23 cellular contexts compared by ENCODE assay signal in the genomic region with DNA sequence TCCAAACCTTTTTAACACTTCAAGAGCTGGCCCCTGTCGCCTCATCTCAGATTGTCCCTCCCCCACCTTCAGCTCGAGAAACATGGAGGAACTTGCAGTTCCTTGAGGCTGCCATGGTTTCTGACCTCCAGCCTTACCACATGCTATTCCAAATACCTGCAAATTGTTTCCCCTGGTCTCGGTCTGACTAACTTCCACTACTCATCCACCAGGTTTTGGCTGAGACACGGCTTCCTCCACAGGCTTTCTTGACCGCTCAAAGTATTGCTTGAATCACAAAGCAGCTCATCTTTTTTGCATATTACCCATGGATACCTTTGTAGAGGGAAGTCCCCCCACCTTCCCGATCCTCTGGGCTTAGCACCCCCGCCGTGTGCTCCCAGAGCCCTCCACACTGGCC. TPM values are rescaled to one million over a fixed set of nuclear protein-coding genes. Genes with fewer than 3 reads are reported as not detected.
DNase-seq lines count a peak whose midpoint lies in the region; ATAC-seq, FAIRE-seq and TF ChIP-seq lines count a peak whose summit lies in the region.
"Had no signal": no experiment of that assay in that cellular context is flagged by ENCODE, and none has a peak within 500 bp of the region (broad histone marks: within the 10 kb centered on the region; RNA-seq: fewer than 3 reads in every experiment).

No MANE protein-coding gene starts in this region.

- H3K27me3 ChIP-seq in GM23338 (ENCODE audit: insufficient read depth) (no peaks in the 10 kb centered on the region), OCI-LY3 (ENCODE audit: low read depth, low read length) (no peaks in the 10 kb centered on the region), skeletal muscle tissue (ENCODE audit: control insufficient read depth in 3 of 3, insufficient read depth in 3 of 3, low read length in 3 of 3) (no peaks in the 10 kb centered on the region)
- H3K27me3 ChIP-seq: thyroid gland had no signal

- H3F3A ChIP-seq in GM23338 (replicated peaks; ENCODE audit: low read depth): peaks cover 12% of the 10 kb centered on the region

- no peaks in the 10 kb centered on the region for H3K9me3 Mint-ChIP-seq in GM23338
- H3K9me3 Mint-ChIP-seq: activated naive CD8-positive, alpha-beta T cell treated with anti-CD3 and anti-CD28 coated beads, Interleukin-2, amount 50 U/mL, for 24 hours; activated T-helper 2 cell treated with anti-CD3 and anti-CD28 coated beads, Interferon-gamma antibody, Interleukin-2, Interleukin-4, amounts not matched to agents 10 μg/mL and 5 μg/mL and 100 μg/mL, durations not matched to agents 14 hours and 24 hours and 36 hours; CD14-positive monocyte; memory B cell had no signal

- H3K9ac ChIP-seq in OCI-LY3 (ENCODE audit: low read length) (no peak overlapping the region), skeletal muscle tissue (ENCODE audit: low read depth in 1 of 3, low read length in 3 of 3) (peak overlapping the region; percentile 45 to 63 (median 51))
- H3K9ac ChIP-seq: SK-N-SH had no signal

- peak overlapping the region; percentile 44 for H3K4me3 Mint-ChIP-seq in GM23338
- H3K4me3 Mint-ChIP-seq: activated naive CD8-positive, alpha-beta T cell treated with anti-CD3 and anti-CD28 coated beads, Interleukin-2, amount 50 U/mL, for 24 hours; CD14-positive monocyte; memory B cell had no signal

- no peak for TF ChIP-seq POLR2A in H54 (IDR thresholded peaks at IDR 0.05; ENCODE audit: low read depth, low read length)

- H3K27ac ChIP-seq in GM23338 (ENCODE audit: low read depth) (peak overlapping the region; percentile 15), OCI-LY3 (ENCODE audit: low read length) (no peak overlapping the region), skeletal muscle tissue (ENCODE audit: low read depth, low read length) (peak overlapping the region; percentile 99)
- H3K27ac ChIP-seq: thyroid gland had no signal

- H3K9me2 ChIP-seq in GM23338 (ENCODE audit: insufficient read depth): no peaks in the 10 kb centered on the region
- H3K9me2 ChIP-seq: SK-N-SH had no signal

- no peaks in the 10 kb centered on the region for H3K79me2 ChIP-seq in GM23338 (replicated peaks; ENCODE audit: insufficient read depth)
- H3K79me2 ChIP-seq in OCI-LY3 (ENCODE audit: low read length): no peaks in the 10 kb centered on the region

- H3K9me3 ChIP-seq in OCI-LY3 (ENCODE audit: insufficient read depth, low read length): no peaks in the 10 kb centered on the region
- no peaks in the 10 kb centered on the region for H3K9me3 ChIP-seq in skeletal muscle tissue (ENCODE audit: control insufficient read depth in 3 of 3, low read length in 3 of 3)
- H3K9me3 ChIP-seq: SK-N-SH, thyroid gland had no signal

- DNase-seq in GM23338 (ENCODE audit: low spot score): peak; percentile 64
- peak; percentile 57 for DNase-seq in iPS-NIHi7 (ENCODE audit: extremely low spot score)
- no peak for DNase-seq in medulla oblongata (ENCODE audit: extremely low spot score)
- DNase-seq in H54 (ENCODE audit: insufficient read length, low spot score): no peak
- DNase-seq: activated CD4-positive, alpha-beta T cell treated with anti-CD3 and anti-CD28 coated beads, Interleukin-2, amount 50 U/mL, for 1 hour; activated naive CD8-positive, alpha-beta T cell treated with anti-CD3 and anti-CD28 coated beads, Interleukin-2, amount 50 U/mL, for 24 hours; EL; left cardiac atrium; NCI-H187; NCI-H69; retina; SK-N-SH; stimulated activated CD4-positive, alpha-beta T cell treated with anti-CD3 and anti-CD28 coated beads, Interleukin-4, amount 100 ng/mL, for 1 hour; stimulated activated naive CD4-positive, alpha-beta T cell; thyroid gland had no signal

- H3K4me2 ChIP-seq in GM23338 (peak overlapping the region; percentile 3; the same call in 1 of the 2 replicates), OCI-LY3 (ENCODE audit: low read length) (peak overlapping the region; percentile 33)
- H3K4me2 ChIP-seq: SK-N-SH had no signal

- peak; percentile 42 for ATAC-seq in GM23338
- ATAC-seq in HG03520 (IDR thresholded peaks at IDR 0.05; ENCODE audit: unreplicated experiment): no peak
- ATAC-seq: activated naive CD8-positive, alpha-beta T cell treated with anti-CD3 and anti-CD28 coated beads, Interleukin-2, amount 50 U/mL, for 24 hours; left cardiac atrium had no signal

- FAIRE-seq in H54 (lab: Jason Lieb, UNC): no peak
- FAIRE-seq: D721Med, HTR-8/SVneo had no signal

- H3K27ac Mint-ChIP-seq in GM23338: peak overlapping the region; percentile 96
- H3K27ac Mint-ChIP-seq: activated naive CD8-positive, alpha-beta T cell treated with anti-CD3 and anti-CD28 coated beads, Interleukin-2, amount 50 U/mL, for 24 hours; activated T-helper 2 cell treated with anti-CD3 and anti-CD28 coated beads, Interferon-gamma antibody, Interleukin-2, Interleukin-4, amounts not matched to agents 10 μg/mL and 5 μg/mL and 100 μg/mL, durations not matched to agents 14 hours and 24 hours and 36 hours; memory B cell had no signal

- H3K36me3 ChIP-seq in GM23338 (ENCODE audit: insufficient read depth) (no peaks in the 10 kb centered on the region), OCI-LY3 (replicated peaks; ENCODE audit: low read depth, low read length) (no peaks in the 10 kb centered on the region), skeletal muscle tissue (ENCODE audit: control insufficient read depth in 3 of 3, insufficient read depth in 3 of 3, low read length in 3 of 3) (peaks cover 7 to 12% (median 9%) of the 10 kb centered on the region in 3 donors)
- H3K36me3 ChIP-seq: thyroid gland had no signal

- no peaks in the 10 kb centered on the region for H3K36me3 Mint-ChIP-seq in GM23338 (ENCODE audit: low read depth)
- H3K36me3 Mint-ChIP-seq: CD14-positive monocyte, memory B cell had no signal

- H3K4me1 Mint-ChIP-seq in GM23338: peaks cover 35% of the 10 kb centered on the region

- peaks cover 4% of the 10 kb centered on the region for H3K27me3 Mint-ChIP-seq in GM23338 (ENCODE audit: insufficient read depth, low read depth, poor library complexity)
- H3K27me3 Mint-ChIP-seq: activated naive CD8-positive, alpha-beta T cell treated with anti-CD3 and anti-CD28 coated beads, Interleukin-2, amount 50 U/mL, for 24 hours; memory B cell had no signal

- H2AFZ ChIP-seq in GM23338: 0 out of 2 replicates have a peak overlapping the region, but pooled peaks have one; percentile 2
- H2AFZ ChIP-seq in OCI-LY3 (ENCODE audit: low read depth, low read length): peak overlapping the region; percentile 52

- TF ChIP-seq CTCF in GM23338 (conservative IDR thresholded peaks at IDR 0.05; ENCODE audit: low read depth in 2 of 2) (no peak), OCI-LY3 (IDR thresholded peaks at IDR 0.05; ENCODE audit: low read depth, low read length) (no peak)

- H3K4me3 ChIP-seq in GM23338: no peak overlapping the region
- 0 out of 2 replicates have a peak overlapping the region, but pooled peaks have one; percentile 42 for H3K4me3 ChIP-seq in OCI-LY3 (ENCODE audit: low read length)
- H3K4me3 ChIP-seq in skeletal muscle tissue (ENCODE audit: low read length in 3 of 3): peak overlapping the region in 2 of 3 donors; percentile 30 to 83
- H3K4me3 ChIP-seq: thyroid gland had no signal

- H4K20me1 ChIP-seq in GM23338 (replicated peaks; ENCODE audit: insufficient read depth) (no peaks in the 10 kb centered on the region), OCI-LY3 (ENCODE audit: insufficient read depth, low read length) (no peaks in the 10 kb centered on the region)

- H3K4me1 ChIP-seq in GM23338 (ENCODE audit: insufficient read depth) (peaks cover 12% of the 10 kb centered on the region), OCI-LY3 (ENCODE audit: low read length) (peaks cover 6% of the 10 kb centered on the region; the same call in 1 of the 2 replicates), skeletal muscle tissue (ENCODE audit: control insufficient read depth in 3 of 3, insufficient read depth in 3 of 3, low read length in 3 of 3) (peaks cover 63 to 90% (median 79%) of the 10 kb centered on the region in 3 donors)
- H3K4me1 ChIP-seq: thyroid gland had no signal

RNA-seq across cellular contexts. Expression of a gene that starts 5.2 kb away (rescaled TPM):
- 26.4 and 28.4 TPM in 2 replicates for total RNA-seq in GM23338 (2014; rRNA removed; shearing (Covaris generic))
- 6.4 and 7.8 TPM in 2 replicates for polyA plus RNA-seq in GM23338 (2016; fragmentation: Nextera tagmentation; extraction: Ambion mirVana)
- 17.7 TPM for total RNA-seq in skeletal muscle tissue

Comparison
In these comparisons a context has a peak if more than half of its experiments do, and no peak if none do; other contexts are left out.
1. DNase-seq: peak in GM23338 (single experiment) and iPS-NIHi7 (single experiment); none in medulla oblongata (single experiment) and H54 (single experiment).